ENCODE assay signal across 8 cellular contexts in genomic region chr4:185471235-185472062, GRCh38. TPM values are rescaled to one million over a fixed set of nuclear protein-coding genes. Genes with fewer than 3 reads are reported as not detected.
DNase-seq lines count a peak whose midpoint lies in the region; ATAC-seq lines count a peak whose summit lies in the region.

TSS of gene CCDC110 (minus strand) at chr4:185471733. CDS start at chr4:185471683, 50 bp downstream.

- in situ Hi-C loops in ACHN (cut with HindIII; ENCODE audit: low pct_ligation_motif_present, low pct_unique_long_range_greater_than_20kb, low sequenced_read_pairs): no loop called here

- no peaks in the 10 kb centered on the region for H3K27me3 ChIP-seq in layer of hippocampus (ENCODE audit: control insufficient read depth, insufficient read depth, low read length)

- peak within 1 kb of the TSS; percentile 75 for H3K27ac ChIP-seq in layer of hippocampus (ENCODE audit: low read depth, low read length)

- ATAC-seq in GM18861 (IDR thresholded peaks at IDR 0.05; ENCODE audit: unreplicated experiment) (peak; percentile 84), HG03095 (IDR thresholded peaks at IDR 0.05; ENCODE audit: unreplicated experiment) (peak; percentile 89)

- peak; percentile 79 for DNase-seq in ACHN
- DNase-seq in NCI-H2196 treated with DMSO at 0.1 percent for 48 hours (lab: John Stamatoyannopoulos, UW; ENCODE audit: unreplicated experiment): peak; percentile 68
- peak; percentile 85 for DNase-seq in activated CD4-positive, alpha-beta T cell treated with anti-CD3 and anti-CD28 coated beads for 1 hour
- DNase-seq in cerebellum (ENCODE audit: low spot score): peak; percentile 99
- DNase-seq in stimulated activated CD4-positive, alpha-beta T cell treated with anti-CD3 and anti-CD28 coated beads, Interleukin-1b, Interleukin-23, amount 100 ng/mL, for 1 hour (ENCODE audit: low read depth in 2 of 2): peak; percentile 87 to 88

RNA-seq across cellular contexts. Expression of gene CCDC110, which starts in this region (rescaled TPM):
- total RNA-seq in cerebellum: 5.1 TPM

Comparison
In these comparisons a context has a peak if more than half of its experiments do, and no peak if none do; other contexts are left out.
1. Peak in every context shown above with its lines: DNase-seq, ATAC-seq and H3K27ac ChIP-seq.